ENCODE assay signal across 9 cellular contexts in genomic region chr2:28620801-28621171, GRCh38.
DNase-seq lines count a peak whose midpoint lies in the region; ATAC-seq, FAIRE-seq and TF ChIP-seq lines count a peak whose summit lies in the region.
"Had no signal": no experiment of that assay in that cellular context is flagged by ENCODE, and none has a peak within 500 bp of the region (broad histone marks: within the 10 kb centered on the region; RNA-seq: fewer than 3 reads in every experiment).

No MANE protein-coding gene starts in this region.

- H3K4me3 ChIP-seq in A673 (ENCODE audit: low read depth, low read length, poor library complexity, severe bottlenecking) (no peak overlapping the region), PC-3 (ENCODE audit: low read length) (peak overlapping the region; percentile 11; the same call in 1 of the 2 replicates), osteoblast (ENCODE audit: insufficient read depth, low read length) (no peak overlapping the region)
- H3K4me3 ChIP-seq in effector memory CD4-positive, alpha-beta T cell (ENCODE audit: insufficient read depth, low read depth, low read length, poor library complexity, severe bottlenecking): peak overlapping the region; percentile 13

- no TSS peak for BruUV-seq in A673 (replicated peaks; lab: Mats Ljungman, UMichigan)
- no TSS peak for BruUV-seq in PC-3 (replicated peaks; lab: Mats Ljungman, UMichigan)

- H3K36me3 ChIP-seq in A673 (ENCODE audit: insufficient read depth, low read length, poor library complexity, severe bottlenecking): no peaks in the 10 kb centered on the region
- H3K36me3 ChIP-seq in PC-3 (ENCODE audit: low read depth, low read length): no peaks in the 10 kb centered on the region
- no peaks in the 10 kb centered on the region for H3K36me3 ChIP-seq in effector memory CD4-positive, alpha-beta T cell (ENCODE audit: control insufficient read depth, insufficient read depth, low read length)
- no peaks in the 10 kb centered on the region for H3K36me3 ChIP-seq in osteoblast (ENCODE audit: insufficient read depth, low read length)

- H3K9me3 ChIP-seq in A673 (ENCODE audit: low read depth, low read length, poor library complexity, severe bottlenecking) (no peaks in the 10 kb centered on the region), PC-3 (ENCODE audit: low read length) (no peaks in the 10 kb centered on the region), osteoblast (ENCODE audit: low read depth, low read length) (no peaks in the 10 kb centered on the region)
- H3K9me3 ChIP-seq in effector memory CD4-positive, alpha-beta T cell (ENCODE audit: control insufficient read depth, low read length): no peaks in the 10 kb centered on the region

- H3K9me2 ChIP-seq in PC-3 (replicated peaks; ENCODE audit: low read length): no peaks in the 10 kb centered on the region

- H3K9ac ChIP-seq in PC-3 (ENCODE audit: low read length): peak overlapping the region; percentile 56

- no peak for TF ChIP-seq POLR2A in GM12891 (IDR thresholded peaks at IDR 0.05; ENCODE audit: low read depth, low read length)

- H3K79me2 ChIP-seq in PC-3 (ENCODE audit: low read length) (no peaks in the 10 kb centered on the region), osteoblast (ENCODE audit: insufficient read depth, low read length) (no peaks in the 10 kb centered on the region)

- H2AFZ ChIP-seq in PC-3 (ENCODE audit: low read length): no peak overlapping the region
- no peak overlapping the region for H2AFZ ChIP-seq in osteoblast (ENCODE audit: low read length)

- FAIRE-seq in GM12891 (lab: Jason Lieb, UNC) (no peak), RCC 7860 (lab: Jason Lieb, UNC) (no peak)

- DNase-seq in A673 (ENCODE audit: low spot score) (no peak), PC-3 (no peak), osteoblast (ENCODE audit: insufficient read length, low spot score, missing footprints) (no peak), germinal center (ENCODE audit: low spot score) (no peak), glomerular visceral epithelial cell (ENCODE audit: extremely low spot score) (no peak), GM12891 (ENCODE audit: insufficient read length, low spot score) (no peak), RCC 7860 (ENCODE audit: low spot score) (no peak)
- DNase-seq in effector memory CD4-positive, alpha-beta T cell: no peak
- DNase-seq: NCI-H187 had no signal

- H3K4me1 ChIP-seq in A673 (ENCODE audit: insufficient read depth, low read length, poor library complexity, severe bottlenecking): peaks cover 22% of the 10 kb centered on the region
- H3K4me1 ChIP-seq in PC-3 (ENCODE audit: insufficient read depth, low read length): peaks cover 51% of the 10 kb centered on the region
- H3K4me1 ChIP-seq in effector memory CD4-positive, alpha-beta T cell (ENCODE audit: control insufficient read depth, insufficient read depth, low read length, poor library complexity, severe bottlenecking): peaks cover 64% of the 10 kb centered on the region
- peaks cover 18% of the 10 kb centered on the region for H3K4me1 ChIP-seq in osteoblast (ENCODE audit: insufficient read depth, low read length)

- CTCF ChIA-PET in A673 (lab: Charles Lee) (no interaction called here), PC-3 (lab: Charles Lee) (interaction anchor here (1.2 to 1.4 kb wide), 3 partner anchors 13 to 131 kb away, joined by 4 to 10 read pairs (median 5); partner anchors contain the start of gene PPP1CB)

- H3K4me2 ChIP-seq in PC-3 (ENCODE audit: low read length): peak overlapping the region; percentile 62
- H3K4me2 ChIP-seq in osteoblast (ENCODE audit: insufficient read depth, low read length): no peak overlapping the region

- no peak for ATAC-seq in PC-3

- TF ChIP-seq CTCF in A673 (conservative IDR thresholded peaks at IDR 0.05; ENCODE audit: low read depth, low read length) (no peak), PC-3 (conservative IDR thresholded peaks at IDR 0.05; ENCODE audit: low read depth, low read length) (no peak), osteoblast (IDR thresholded peaks at IDR 0.05; ENCODE audit: extremely low read depth, low read depth, low read length) (no peak)

- H3F3A ChIP-seq in PC-3 (ENCODE audit: low read length, unreplicated experiment): no peaks in the 10 kb centered on the region

- intact Hi-C loops in A673 (cut with micrococcal nuclease; ENCODE audit: unreplicated experiment) (no loop called here), PC-3 (cut with micrococcal nuclease) (loop anchor here (1.0 to 2.0 kb wide), 5 partner anchors 10 to 133 kb away; no protein-coding TSS in a partner anchor)

- H3K27me3 ChIP-seq in A673 (replicated peaks; ENCODE audit: insufficient read depth, low read depth, low read length, poor library complexity) (no peaks in the 10 kb centered on the region), PC-3 (ENCODE audit: low read length) (no peaks in the 10 kb centered on the region), osteoblast (ENCODE audit: insufficient read depth, low read length) (no peaks in the 10 kb centered on the region)
- H3K27me3 ChIP-seq in effector memory CD4-positive, alpha-beta T cell (replicated peaks; ENCODE audit: control insufficient read depth, insufficient read depth, low read length, poor library complexity, severe bottlenecking): no peaks in the 10 kb centered on the region

- POLR2A ChIA-PET in A673 (lab: Charles Lee; ENCODE audit: low non-redundant PET) (no interaction called here), PC-3 (lab: Charles Lee; ENCODE audit: unreplicated experiment) (interaction anchor here (0.6 kb wide), 1 partner anchor 43 kb away, joined by 7 read pairs; no protein-coding TSS in a partner anchor)

- H4K20me1 ChIP-seq in PC-3 (ENCODE audit: low read length) (no peaks in the 10 kb centered on the region), osteoblast (ENCODE audit: insufficient read depth, low read length) (no peaks in the 10 kb centered on the region)

- H3K27ac ChIP-seq in A673 (ENCODE audit: low read depth, low read length, poor library complexity, severe bottlenecking) (peak overlapping the region; percentile 35), PC-3 (ENCODE audit: low read length) (peak overlapping the region; percentile 87), osteoblast (ENCODE audit: low read depth, low read length) (peak overlapping the region; percentile 81)
- H3K27ac ChIP-seq in effector memory CD4-positive, alpha-beta T cell (ENCODE audit: insufficient read depth, low read length, poor library complexity, severe bottlenecking): peak overlapping the region; percentile 98

TF ChIP-seq in GM12891, 5 proteins besides CTCF, POLR2A, EP300 and RAD21:
- TF ChIP-seq POLR2AphosphoS5 (IDR thresholded peaks at IDR 0.05; ENCODE audit: low read depth, low read length) (no peak), TAF1 (IDR thresholded peaks at IDR 0.05; ENCODE audit: low read depth, low read length) (no peak), PAX5 (IDR thresholded peaks at IDR 0.05; ENCODE audit: insufficient read depth, low read length, severe bottlenecking) (no peak), POU2F2 (IDR thresholded peaks at IDR 0.05; ENCODE audit: low read depth, low read length) (no peak), SPI1 (IDR thresholded peaks at IDR 0.05; ENCODE audit: low read depth, low read length) (no peak)

Comparison
In these comparisons a context has a peak if more than half of its experiments do, and no peak if none do; other contexts are left out.
1. H3K27ac ChIP-seq: peak in every context shown above with its lines; median percentile 98 in effector memory CD4-positive, alpha-beta T cell; 87 in PC-3; 81 in osteoblast; 35 in A673.
2. H3K4me3 ChIP-seq: peak in PC-3 (single experiment) and effector memory CD4-positive, alpha-beta T cell (single experiment); none in A673 (single experiment) and osteoblast (single experiment).